ENCODE assay signal across 9 cellular contexts in the genomic region with DNA sequence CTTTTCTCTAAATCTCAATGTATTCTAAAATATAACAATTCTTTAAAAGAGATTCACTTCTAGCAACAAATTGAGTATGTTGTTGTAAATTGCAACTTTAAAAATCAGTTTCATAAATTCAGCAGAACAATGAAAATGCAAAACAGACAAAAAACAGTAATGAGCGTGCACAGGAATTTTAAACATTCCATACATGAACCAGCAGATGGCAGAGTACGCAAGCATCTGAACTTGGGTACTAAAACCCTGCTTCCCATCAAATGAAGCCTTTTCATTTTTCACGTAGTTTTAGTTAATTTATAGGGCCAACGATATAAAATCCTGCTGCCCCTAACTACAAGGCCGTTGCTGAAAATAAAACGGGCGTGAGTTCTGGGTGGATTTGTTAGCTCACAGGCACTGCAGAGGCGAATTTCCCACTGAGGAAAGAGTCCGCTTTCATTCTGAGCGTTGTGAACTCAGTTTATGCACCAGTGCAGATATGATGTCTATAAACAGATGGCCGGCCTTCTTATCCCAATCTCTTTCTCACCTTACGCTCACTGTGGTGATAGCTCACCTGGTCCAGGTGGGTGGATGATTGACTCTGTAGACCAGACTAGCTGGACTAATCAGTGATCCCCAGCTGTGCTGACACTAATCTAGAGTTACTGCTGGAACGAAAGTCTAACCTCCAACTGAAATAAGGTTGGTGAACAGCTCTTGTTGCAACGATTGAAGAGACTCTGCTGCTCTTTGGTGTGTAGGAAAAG.
DNase-seq lines count a peak whose midpoint lies in the region; ATAC-seq and TF ChIP-seq lines count a peak whose summit lies in the region.
"Had no signal": no experiment of that assay in that cellular context is flagged by ENCODE, and none has a peak within 500 bp of the region (broad histone marks: within the 10 kb centered on the region; RNA-seq: fewer than 3 reads in every experiment).

No MANE protein-coding gene starts in this region.

- H3K4me3 ChIP-seq in HCT116 (replicated peaks in 1 of 2; ENCODE audit: low read depth in 1 of 2, low read length in 2 of 2): no peak overlapping the region
- H3K4me3 ChIP-seq: thyroid gland had no signal

- H4K20me1 ChIP-seq in HCT116 (ENCODE audit: insufficient read depth): no peaks in the 10 kb centered on the region

- H3K4me1 ChIP-seq in HCT116 (ENCODE audit: control insufficient read depth in 1 of 2, insufficient read depth in 2 of 2, low read length in 2 of 2): no peaks in the 10 kb centered on the region
- H3K4me1 ChIP-seq: thyroid gland had no signal

- no peak for TF ChIP-seq POLR2A in HCT116 (IDR thresholded peaks at IDR 0.05; ENCODE audit: borderline replicate concordance, extremely low read depth, insufficient read depth, insufficient read length)

- H3K4me3 Mint-ChIP-seq in activated CD4-positive, alpha-beta T cell treated with anti-CD3 and anti-CD28 coated beads, Interleukin-2, amount 10 ng/mL, durations not matched to agents 24 days and 14 days: no peak overlapping the region
- no peak overlapping the region for H3K4me3 Mint-ChIP-seq in brain

- ATAC-seq in HCT116 (peak; percentile 55), left lobe of liver (peak; percentile 68), GM21737 (IDR thresholded peaks at IDR 0.05; ENCODE audit: unreplicated experiment) (no peak)

- no peaks in the 10 kb centered on the region for H3K9me2 ChIP-seq in HCT116 (ENCODE audit: insufficient read depth)

- H3K36me3 ChIP-seq in HCT116 (ENCODE audit: control insufficient read depth in 1 of 2, insufficient read depth in 2 of 2, low read length in 2 of 2): no peaks in the 10 kb centered on the region
- H3K36me3 ChIP-seq: thyroid gland had no signal

- peak; percentile 86 for TF ChIP-seq RAD21 in HCT116 (IDR thresholded peaks at IDR 0.05; ENCODE audit: low read depth)

- H3K9me3 Mint-ChIP-seq in activated CD4-positive, alpha-beta T cell treated with anti-CD3 and anti-CD28 coated beads, Interleukin-2, amount 10 ng/mL, durations not matched to agents 24 days and 14 days: no peaks in the 10 kb centered on the region
- peaks cover 0 to 3% (median 0%) of the 10 kb centered on the region in 5 experiments for H3K9me3 Mint-ChIP-seq in brain

- H3K79me2 ChIP-seq in HCT116 (ENCODE audit: insufficient read depth, low read length): no peaks in the 10 kb centered on the region

- no peaks in the 10 kb centered on the region for H3K9me3 ChIP-seq in HCT116 (ENCODE audit: control insufficient read depth in 1 of 2, insufficient read depth in 1 of 2, low read depth in 1 of 2, low read length in 2 of 2)
- H3K9me3 ChIP-seq: thyroid gland had no signal

- DNase-seq in activated CD4-positive, alpha-beta T cell treated with anti-CD3 and anti-CD28 coated beads, Interleukin-2, amount 10 ng/mL, durations not matched to agents 24 days and 14 days: peak; percentile 58
- DNase-seq in activated CD4-positive, alpha-beta T cell treated with anti-CD3 and anti-CD28 coated beads, Interleukin-2, amount 50 U/mL, for 1 hour: no peak
- DNase-seq in HCT116 (ENCODE audit: low read depth, low spot score) (peak; percentile 19), NCI-H2196 (lab: John Stamatoyannopoulos, UW; ENCODE audit: unreplicated experiment) (peak; percentile 23), left lobe of liver (ENCODE audit: low spot score) (no peak)
- DNase-seq in stimulated activated naive CD4-positive, alpha-beta T cell treated with Interleukin-2 at 50 U/mL for 16 hours (lab: John Stamatoyannopoulos, UW): no peak

- CTCF ChIA-PET in HCT116 (lab: Charles Lee): interaction anchor here (0.9 to 2.6 kb wide), 5 partner anchors 13 to 1095 kb away, joined by 3 to 23 read pairs (median 6); no protein-coding TSS in a partner anchor

- H2AFZ ChIP-seq in HCT116 (ENCODE audit: low read depth, low read length, poor library complexity, severe bottlenecking): peak overlapping the region; percentile 42

- RAD21 ChIA-PET in HCT116 (lab: Charles Lee; ENCODE audit: low non-redundant PET in 1 of 2, low total read pairs in 2 of 2, uncharacterized antibody in 2 of 2, unreplicated experiment in 2 of 2): interaction anchor here in 1 of 2 experiments (0.8 kb wide), 1 partner anchor 747 kb away, joined by 3 read pairs; no protein-coding TSS in a partner anchor

- intact Hi-C loops in activated CD4-positive, alpha-beta T cell treated with anti-CD3 and anti-CD28 coated beads, Interleukin-2, amount 10 ng/mL, durations not matched to agents 24 days and 14 days (cut with micrococcal nuclease): loop anchor here (10.0 kb wide), 1 partner anchor 1098 kb away; no protein-coding TSS in a partner anchor
- intact Hi-C loops in HCT116 (cut with micrococcal nuclease): loop anchor here (1.0 to 10.0 kb wide), 7 partner anchors 386 to 1298 kb away; no protein-coding TSS in a partner anchor

- H3K9ac ChIP-seq in HCT116 (ENCODE audit: low read length): no peak overlapping the region

- H3K4me2 ChIP-seq in HCT116 (ENCODE audit: low read length): no peak overlapping the region

- POLR2A ChIA-PET in HCT116 (lab: Charles Lee): no interaction called here

- H3K27ac ChIP-seq in HCT116 (ENCODE audit: low read depth, low read length): no peak overlapping the region
- H3K27ac ChIP-seq: thyroid gland had no signal

- no peak overlapping the region for H3K27ac Mint-ChIP-seq in activated CD4-positive, alpha-beta T cell treated with anti-CD3 and anti-CD28 coated beads, Interleukin-2, amount 10 ng/mL, durations not matched to agents 24 days and 14 days
- peak overlapping the region in 2 of 5 experiments; percentile 0 to 34 for H3K27ac Mint-ChIP-seq in brain

- no peaks in the 10 kb centered on the region for H3K4me1 Mint-ChIP-seq in activated CD4-positive, alpha-beta T cell treated with anti-CD3 and anti-CD28 coated beads, Interleukin-2, amount 10 ng/mL, durations not matched to agents 24 days and 14 days
- peaks cover 23% of the 10 kb centered on the region for H3K4me1 Mint-ChIP-seq in brain

- TF ChIP-seq CTCF in HCT116 (IDR thresholded peaks at IDR 0.05 in 2 of 3, conservative IDR thresholded peaks at IDR 0.05 in 1 of 3; ENCODE audit: borderline replicate concordance in 1 of 3, insufficient read depth in 1 of 3, low read depth in 2 of 3, low read length in 2 of 3) (peak; percentile 54 to 72 (median 57); a peak in 5 of 6 replicates), brain (conservative IDR thresholded peaks at IDR 0.05) (peak; percentile 91 to 93)

- H3K36me3 Mint-ChIP-seq in activated CD4-positive, alpha-beta T cell treated with anti-CD3 and anti-CD28 coated beads, Interleukin-2, amount 10 ng/mL, durations not matched to agents 24 days and 14 days (ENCODE audit: low read depth): no peaks in the 10 kb centered on the region
- H3K36me3 Mint-ChIP-seq in brain: no peaks in the 10 kb centered on the region

- no peaks in the 10 kb centered on the region for H3K27me3 Mint-ChIP-seq in activated CD4-positive, alpha-beta T cell treated with anti-CD3 and anti-CD28 coated beads, Interleukin-2, amount 10 ng/mL, durations not matched to agents 24 days and 14 days
- peaks cover 5% of the 10 kb centered on the region for H3K27me3 Mint-ChIP-seq in brain

- no TSS peak for BruUV-seq in HCT116 (replicated peaks; lab: Mats Ljungman, UMichigan)

- no peaks in the 10 kb centered on the region for H3K27me3 ChIP-seq in HCT116 (ENCODE audit: insufficient read depth, low read length)
- H3K27me3 ChIP-seq: thyroid gland had no signal

TF ChIP-seq in HCT116, 20 proteins besides CTCF, POLR2A, EP300 and RAD21:
- TF ChIP-seq ZNF274 (IDR thresholded peaks at IDR 0.05; ENCODE audit: low read depth, low read length): no peak
- no peak for TF ChIP-seq ELF1 (IDR thresholded peaks at IDR 0.05; ENCODE audit: borderline replicate concordance, low read depth)
- TF ChIP-seq SP1 (IDR thresholded peaks at IDR 0.05; ENCODE audit: low read depth): no peak
- TF ChIP-seq, protein P1, sequence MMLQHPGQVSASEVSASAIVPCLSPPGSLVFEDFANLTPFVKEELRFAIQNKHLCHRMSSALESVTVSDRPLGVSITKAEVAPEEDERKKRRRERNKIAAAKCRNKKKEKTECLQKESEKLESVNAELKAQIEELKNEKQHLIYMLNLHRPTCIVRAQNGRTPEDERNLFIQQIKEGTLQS (IDR thresholded peaks at IDR 0.05): no peak
- no peak for TF ChIP-seq POLR2AphosphoS5 (IDR thresholded peaks at IDR 0.05; ENCODE audit: low read depth, low read length)
- no peak for TF ChIP-seq JUND (IDR thresholded peaks at IDR 0.05)
- TF ChIP-seq EZH2phosphoT487 (IDR thresholded peaks at IDR 0.05; ENCODE audit: borderline replicate concordance): no peak
- TF ChIP-seq EGR1 (IDR thresholded peaks at IDR 0.05; ENCODE audit: low read depth): no peak
- TF ChIP-seq CBX3 (IDR thresholded peaks at IDR 0.05; ENCODE audit: low read depth): no peak
- no peak for TF ChIP-seq EZH2 (IDR thresholded peaks at IDR 0.05)

Comparison
In these comparisons a context has a peak if more than half of its experiments do, and no peak if none do; other contexts are left out.
1. DNase-seq: peak in activated CD4-positive, alpha-beta T cell treated with anti-CD3 and anti-CD28 coated beads, Interleukin-2, amount 10 ng/mL, durations not matched to agents 24 days and 14 days (single experiment), HCT116 (single experiment) and NCI-H2196 (single experiment); none in activated CD4-positive, alpha-beta T cell treated with anti-CD3 and anti-CD28 coated beads, Interleukin-2, amount 50 U/mL, for 1 hour (single experiment), left lobe of liver (single experiment) and stimulated activated naive CD4-positive, alpha-beta T cell treated with Interleukin-2 at 50 U/mL for 16 hours (single experiment).